23 cellular contexts compared by ENCODE assay signal in genomic region chr12:79326225-79326624, GRCh38.
DNase-seq lines count a peak whose midpoint lies in the region; ATAC-seq and TF ChIP-seq lines count a peak whose summit lies in the region.
"Had no signal": no experiment of that assay in that cellular context is flagged by ENCODE, and none has a peak within 500 bp of the region (broad histone marks: within the 10 kb centered on the region; RNA-seq: fewer than 3 reads in every experiment).

No MANE protein-coding gene starts in this region.

- in situ Hi-C loops in GM13977 (cut with MboI; ENCODE audit: low pct_unique_long_range_greater_than_20kb, low sequenced_read_pairs, unreplicated experiment) = no loop called here

- no peak for TF ChIP-seq CTCF in GM13977 (IDR thresholded peaks at IDR 0.05; ENCODE audit: extremely low read depth, insufficient read depth, missing control alignments)

- DNase-seq in DMS79 treated with DMSO at 0.1 percent for 48 hours (lab: John Stamatoyannopoulos, UW) = peak; percentile 76
- peak; percentile 62 for DNase-seq in NCI-H1105 treated with DMSO at 0.1 percent for 48 hours (lab: John Stamatoyannopoulos, UW)
- DNase-seq in NCI-H446 treated with DMSO at 0.1 percent for 48 hours (lab: John Stamatoyannopoulos, UW) = peak; percentile 76
- peak; percentile 51 for DNase-seq in myocyte (ENCODE audit: low read depth)
- no peak for DNase-seq in GM13977 (ENCODE audit: low spot score)
- DNase-seq in AG08395 (ENCODE audit: low spot score) = no peak
- DNase-seq: activated CD4-positive, alpha-beta T cell treated with anti-CD3 and anti-CD28 coated beads, Interleukin-2, amount 10 ng/mL, durations not matched to agents 7 days and 5 days; activated gamma-delta T cell treated with Interleukin-2 at 50 U/mL for 16 hours; activated naive CD8-positive, alpha-beta T cell treated with anti-CD3 and anti-CD28 coated beads, Interleukin-2, amount 50 U/mL, for 24 hours; activated T-cell treated with anti-CD3 and anti-CD28 coated beads, Interleukin-2, amount 50 U/mL, for 24 hours; GOT3; left ventricle myocardium inferior; NCI-H2029 treated with DMSO at 0.1 percent for 48 hours; nephron progenitor cell; ovary; right cardiac atrium; stimulated activated CD4-positive, alpha-beta T cell treated with anti-CD3 and anti-CD28 coated beads, Interleukin-12 subunit alpha, Interleukin-12 subunit beta, amount 100 ng/mL, for 4 hours; stimulated activated CD4-positive, alpha-beta T cell treated with anti-CD3 and anti-CD28 coated beads, Interleukin-4, amount 100 ng/mL, for 1 hour; SW 1271; T-helper 9 cell; transverse colon had no signal

- no peak for ATAC-seq in HG02852 (IDR thresholded peaks at IDR 0.05; ENCODE audit: unreplicated experiment)
- no peak for ATAC-seq in GM18858 (IDR thresholded peaks at IDR 0.05; ENCODE audit: unreplicated experiment)
- ATAC-seq: activated naive CD8-positive, alpha-beta T cell treated with anti-CD3 and anti-CD28 coated beads, Interleukin-2, amount 50 U/mL, for 24 hours; right cardiac atrium had no signal

Comparison
In these comparisons a context has a peak if more than half of its experiments do, and no peak if none do; other contexts are left out.
1. DNase-seq: peak in DMS79 treated with DMSO at 0.1 percent for 48 hours (single experiment), NCI-H1105 treated with DMSO at 0.1 percent for 48 hours (single experiment), NCI-H446 treated with DMSO at 0.1 percent for 48 hours (single experiment) and myocyte (single experiment); none in GM13977 (single experiment) and AG08395 (single experiment).